In the genomic region with DNA sequence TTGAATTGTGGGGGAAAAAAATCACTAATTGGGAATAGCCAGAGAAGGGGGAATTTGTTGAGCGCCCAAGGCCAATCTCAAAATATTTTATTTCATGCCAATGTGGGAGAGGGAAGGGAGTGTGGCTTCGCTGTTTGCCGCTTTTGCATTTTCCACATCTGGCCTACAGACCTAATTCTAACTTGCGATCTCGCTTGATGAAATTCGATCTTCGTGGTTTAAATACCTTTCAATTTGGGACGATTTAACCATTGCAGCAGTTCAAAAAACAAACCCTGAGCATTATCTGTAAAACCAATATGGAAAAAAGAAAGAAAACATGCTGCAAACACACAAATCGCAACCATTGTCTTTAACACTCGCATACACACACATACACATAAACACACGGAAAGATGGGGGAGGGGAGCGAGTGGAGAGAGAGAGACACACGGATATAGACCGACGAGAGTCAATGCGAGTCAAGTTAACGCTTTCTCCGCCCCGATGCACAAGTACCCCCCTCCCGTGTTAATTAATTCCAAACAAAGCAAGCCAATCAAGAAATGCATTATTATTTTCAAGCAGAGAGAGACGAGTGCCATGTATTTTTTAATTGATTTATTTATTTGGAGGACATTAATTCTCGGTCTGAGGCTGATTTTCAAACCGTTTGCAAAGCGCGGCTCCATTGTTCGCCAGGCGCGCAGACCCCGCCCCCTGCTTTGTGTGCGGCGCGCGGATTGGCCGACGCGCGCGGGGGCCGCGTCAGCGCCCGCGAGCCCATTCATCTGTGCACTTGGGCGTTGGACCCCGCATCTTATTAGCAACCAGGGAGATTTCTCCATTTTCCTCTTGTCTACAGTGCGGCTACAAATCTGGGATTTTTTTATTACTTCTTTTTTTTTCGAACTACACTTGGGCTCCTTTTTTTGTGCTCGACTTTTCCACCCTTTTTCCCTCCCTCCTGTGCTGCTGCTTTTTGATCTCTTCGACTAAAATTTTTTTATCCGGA, we compare ENCODE assay signal across 1 cellular context.
TF ChIP-seq lines count a peak whose summit lies in the region.

A gene with protein sequence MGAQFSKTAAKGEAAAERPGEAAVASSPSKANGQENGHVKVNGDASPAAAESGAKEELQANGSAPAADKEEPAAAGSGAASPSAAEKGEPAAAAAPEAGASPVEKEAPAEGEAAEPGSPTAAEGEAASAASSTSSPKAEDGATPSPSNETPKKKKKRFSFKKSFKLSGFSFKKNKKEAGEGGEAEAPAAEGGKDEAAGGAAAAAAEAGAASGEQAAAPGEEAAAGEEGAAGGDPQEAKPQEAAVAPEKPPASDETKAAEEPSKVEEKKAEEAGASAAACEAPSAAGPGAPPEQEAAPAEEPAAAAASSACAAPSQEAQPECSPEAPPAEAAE (plus strand): TSS at position 775 of the 994 bp plus-strand sequence. CDS start 401 bp downstream, outside the sequence.

TF ChIP-seq in HepG2, 621 proteins besides CTCF, POLR2A, EP300 and RAD21 (continued from another document and continues in another):
- TF ChIP-seq, protein P1, sequence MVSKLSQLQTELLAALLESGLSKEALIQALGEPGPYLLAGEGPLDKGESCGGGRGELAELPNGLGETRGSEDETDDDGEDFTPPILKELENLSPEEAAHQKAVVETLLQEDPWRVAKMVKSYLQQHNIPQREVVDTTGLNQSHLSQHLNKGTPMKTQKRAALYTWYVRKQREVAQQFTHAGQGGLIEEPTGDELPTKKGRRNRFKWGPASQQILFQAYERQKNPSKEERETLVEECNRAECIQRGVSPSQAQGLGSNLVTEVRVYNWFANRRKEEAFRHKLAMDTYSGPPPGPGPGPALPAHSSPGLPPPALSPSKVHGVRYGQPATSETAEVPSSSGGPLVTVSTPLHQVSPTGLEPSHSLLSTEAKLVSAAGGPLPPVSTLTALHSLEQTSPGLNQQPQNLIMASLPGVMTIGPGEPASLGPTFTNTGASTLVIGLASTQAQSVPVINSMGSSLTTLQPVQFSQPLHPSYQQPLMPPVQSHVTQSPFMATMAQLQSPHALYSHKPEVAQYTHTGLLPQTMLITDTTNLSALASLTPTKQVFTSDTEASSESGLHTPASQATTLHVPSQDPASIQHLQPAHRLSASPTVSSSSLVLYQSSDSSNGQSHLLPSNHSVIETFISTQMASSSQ (IDR thresholded peaks at IDR 0.05; ENCODE audit: low read depth): 0 out of 2 replicates have a peak, but pooled peaks have one; percentile 17
- TF ChIP-seq, protein P1 (CRISPR knock-in tag; IDR thresholded peaks at IDR 0.05; ENCODE audit: borderline replicate concordance): no peak
- peak; percentile 35; the same call in 1 of the 2 replicates for TF ChIP-seq FOXJ3 (CRISPR knock-in tag; IDR thresholded peaks at IDR 0.05; ENCODE audit: borderline replicate concordance)
- TF ChIP-seq DRAP1 (CRISPR knock-in tag; IDR thresholded peaks at IDR 0.05): peak; percentile 88
- TF ChIP-seq ZNF629 (CRISPR knock-in tag; conservative IDR thresholded peaks at IDR 0.05): peak; percentile 68; the same call in 1 of the 2 replicates
- no peak for TF ChIP-seq ELK4 (CRISPR knock-in tag; IDR thresholded peaks at IDR 0.05; ENCODE audit: borderline replicate concordance)
- TF ChIP-seq ZNF234 (CRISPR knock-in tag; conservative IDR thresholded peaks at IDR 0.05): 0 out of 2 replicates have a peak, but pooled peaks have one; percentile 59
- 0 out of 2 replicates have a peak, but pooled peaks have one; percentile 17 for TF ChIP-seq ZNF761 (CRISPR knock-in tag; conservative IDR thresholded peaks at IDR 0.05)
- TF ChIP-seq NR3C1 (CRISPR knock-in tag; IDR thresholded peaks at IDR 0.05): no peak
- TF ChIP-seq ZNF687 (CRISPR knock-in tag; IDR thresholded peaks at IDR 0.05): peak; percentile 63
- peak; percentile 82 for TF ChIP-seq HNRNPLL (IDR thresholded peaks at IDR 0.05; ENCODE audit: low read depth, low read length, poor library complexity, severe bottlenecking)
- no peak for TF ChIP-seq NR2F6 (IDR thresholded peaks at IDR 0.05)
- TF ChIP-seq NR2F6 (CRISPR knock-in tag; IDR thresholded peaks at IDR 0.05): 0 out of 2 replicates have a peak, but pooled peaks have one; percentile 5
- no peak for TF ChIP-seq BHLHE40 (IDR thresholded peaks at IDR 0.05; ENCODE audit: low read length)
- TF ChIP-seq ZEB1 (IDR thresholded peaks at IDR 0.05; ENCODE audit: insufficient replicate concordance, low read depth): peak; percentile 22
- TF ChIP-seq GABPB1 (CRISPR knock-in tag; IDR thresholded peaks at IDR 0.05): peak; percentile 54; the same call in 1 of the 2 replicates
- TF ChIP-seq, protein P2, sequence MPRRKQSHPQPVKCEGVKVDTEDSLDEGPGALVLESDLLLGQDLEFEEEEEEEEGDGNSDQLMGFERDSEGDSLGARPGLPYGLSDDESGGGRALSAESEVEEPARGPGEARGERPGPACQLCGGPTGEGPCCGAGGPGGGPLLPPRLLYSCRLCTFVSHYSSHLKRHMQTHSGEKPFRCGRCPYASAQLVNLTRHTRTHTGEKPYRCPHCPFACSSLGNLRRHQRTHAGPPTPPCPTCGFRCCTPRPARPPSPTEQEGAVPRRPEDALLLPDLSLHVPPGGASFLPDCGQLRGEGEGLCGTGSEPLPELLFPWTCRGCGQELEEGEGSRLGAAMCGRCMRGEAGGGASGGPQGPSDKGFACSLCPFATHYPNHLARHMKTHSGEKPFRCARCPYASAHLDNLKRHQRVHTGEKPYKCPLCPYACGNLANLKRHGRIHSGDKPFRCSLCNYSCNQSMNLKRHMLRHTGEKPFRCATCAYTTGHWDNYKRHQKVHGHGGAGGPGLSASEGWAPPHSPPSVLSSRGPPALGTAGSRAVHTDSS (CRISPR knock-in tag; conservative IDR thresholded peaks at IDR 0.05): no peak
- TF ChIP-seq ZNF432 (CRISPR knock-in tag; IDR thresholded peaks at IDR 0.05; ENCODE audit: borderline replicate concordance): no peak
- no peak for TF ChIP-seq KAT2B (IDR thresholded peaks at IDR 0.05; ENCODE audit: borderline replicate concordance, low read depth, low read length)
- peak; percentile 52; the same call in 1 of the 2 replicates for TF ChIP-seq ZNF607 (CRISPR knock-in tag; IDR thresholded peaks at IDR 0.05; ENCODE audit: borderline replicate concordance)
- TF ChIP-seq, protein P3, sequence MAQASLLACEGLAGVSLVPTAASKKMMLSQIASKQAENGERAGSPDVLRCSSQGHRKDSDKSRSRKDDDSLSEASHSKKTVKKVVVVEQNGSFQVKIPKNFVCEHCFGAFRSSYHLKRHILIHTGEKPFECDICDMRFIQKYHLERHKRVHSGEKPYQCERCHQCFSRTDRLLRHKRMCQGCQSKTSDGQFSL (CRISPR knock-in tag; IDR thresholded peaks at IDR 0.05): no peak
- TF ChIP-seq HDAC1 (CRISPR knock-in tag; IDR thresholded peaks at IDR 0.05): peak; percentile 58; the same call in 1 of the 2 replicates
- TF ChIP-seq, protein P4, sequence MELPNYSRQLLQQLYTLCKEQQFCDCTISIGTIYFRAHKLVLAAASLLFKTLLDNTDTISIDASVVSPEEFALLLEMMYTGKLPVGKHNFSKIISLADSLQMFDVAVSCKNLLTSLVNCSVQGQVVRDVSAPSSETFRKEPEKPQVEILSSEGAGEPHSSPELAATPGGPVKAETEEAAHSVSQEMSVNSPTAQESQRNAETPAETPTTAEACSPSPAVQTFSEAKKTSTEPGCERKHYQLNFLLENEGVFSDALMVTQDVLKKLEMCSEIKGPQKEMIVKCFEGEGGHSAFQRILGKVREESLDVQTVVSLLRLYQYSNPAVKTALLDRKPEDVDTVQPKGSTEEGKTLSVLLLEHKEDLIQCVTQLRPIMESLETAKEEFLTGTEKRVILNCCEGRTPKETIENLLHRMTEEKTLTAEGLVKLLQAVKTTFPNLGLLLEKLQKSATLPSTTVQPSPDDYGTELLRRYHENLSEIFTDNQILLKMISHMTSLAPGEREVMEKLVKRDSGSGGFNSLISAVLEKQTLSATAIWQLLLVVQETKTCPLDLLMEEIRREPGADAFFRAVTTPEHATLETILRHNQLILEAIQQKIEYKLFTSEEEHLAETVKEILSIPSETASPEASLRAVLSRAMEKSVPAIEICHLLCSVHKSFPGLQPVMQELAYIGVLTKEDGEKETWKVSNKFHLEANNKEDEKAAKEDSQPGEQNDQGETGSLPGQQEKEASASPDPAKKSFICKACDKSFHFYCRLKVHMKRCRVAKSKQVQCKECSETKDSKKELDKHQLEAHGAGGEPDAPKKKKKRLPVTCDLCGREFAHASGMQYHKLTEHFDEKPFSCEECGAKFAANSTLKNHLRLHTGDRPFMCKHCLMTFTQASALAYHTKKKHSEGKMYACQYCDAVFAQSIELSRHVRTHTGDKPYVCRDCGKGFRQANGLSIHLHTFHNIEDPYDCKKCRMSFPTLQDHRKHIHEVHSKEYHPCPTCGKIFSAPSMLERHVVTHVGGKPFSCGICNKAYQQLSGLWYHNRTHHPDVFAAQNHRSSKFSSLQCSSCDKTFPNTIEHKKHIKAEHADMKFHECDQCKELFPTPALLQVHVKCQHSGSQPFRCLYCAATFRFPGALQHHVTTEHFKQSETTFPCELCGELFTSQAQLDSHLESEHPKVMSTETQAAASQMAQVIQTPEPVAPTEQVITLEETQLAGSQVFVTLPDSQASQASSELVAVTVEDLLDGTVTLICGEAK (IDR thresholded peaks at IDR 0.05): peak; percentile 7; the same call in 1 of the 2 replicates
- TF ChIP-seq, protein P4 (CRISPR knock-in tag; IDR thresholded peaks at IDR 0.05): no peak
- TF ChIP-seq NRL (CRISPR knock-in tag; IDR thresholded peaks at IDR 0.05; ENCODE audit: borderline replicate concordance): no peak
- TF ChIP-seq MZF1 (CRISPR knock-in tag; IDR thresholded peaks at IDR 0.05; ENCODE audit: borderline replicate concordance): no peak
